18 cellular contexts compared by ENCODE assay signal in the genomic region with DNA sequence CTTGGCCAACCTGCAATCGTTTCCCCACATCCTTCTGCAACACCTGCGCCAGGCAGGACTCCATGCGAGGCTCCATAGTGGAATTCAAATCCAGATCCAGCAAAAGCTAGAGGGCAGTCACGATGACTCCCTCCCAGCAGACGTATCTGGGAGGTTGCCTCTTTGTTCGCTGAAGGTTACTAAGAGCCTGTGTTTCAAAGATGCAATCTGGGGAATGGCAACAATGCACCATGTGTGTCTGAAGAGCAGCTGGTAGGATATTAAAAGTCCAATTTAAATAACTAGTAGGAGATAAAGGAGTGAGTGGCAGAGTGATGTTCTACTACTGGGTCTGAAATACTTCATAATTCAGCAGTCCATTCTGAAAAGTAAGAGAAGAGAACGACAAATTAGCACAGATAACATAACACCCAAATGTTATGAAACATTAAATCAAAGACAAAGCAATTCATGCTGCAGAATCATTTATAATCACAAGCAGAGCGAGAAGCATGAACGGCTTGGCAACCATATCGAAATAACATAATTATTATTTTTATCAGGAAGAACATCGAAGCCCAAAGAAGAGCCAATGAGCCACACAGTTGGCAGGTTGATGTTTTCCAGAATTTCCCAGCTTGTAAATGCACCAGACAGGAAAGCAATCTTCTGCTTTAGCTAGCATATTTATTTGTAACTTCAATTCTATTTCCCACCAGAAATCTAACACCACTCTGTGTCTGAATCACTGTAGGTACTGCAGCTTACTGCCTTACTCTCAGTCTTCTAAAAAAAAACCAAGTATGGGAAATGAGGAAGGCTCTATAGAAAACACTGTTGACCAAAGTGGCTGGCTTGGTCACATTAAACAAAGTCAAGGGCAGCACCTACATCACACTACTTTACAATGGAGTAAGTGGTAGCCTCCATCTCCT. TPM values are rescaled to one million over a fixed set of nuclear protein-coding genes. Genes with fewer than 3 reads are reported as not detected.
DNase-seq lines count a peak whose midpoint lies in the region; ATAC-seq, FAIRE-seq and TF ChIP-seq lines count a peak whose summit lies in the region.
"Had no signal": no experiment of that assay in that cellular context is flagged by ENCODE, and none has a peak within 500 bp of the region (broad histone marks: within the 10 kb centered on the region; RNA-seq: fewer than 3 reads in every experiment).

No MANE protein-coding gene starts in this region.

- TF ChIP-seq CTCF in Caco-2 (IDR thresholded peaks at IDR 0.05; ENCODE audit: insufficient read depth in 1 of 2, low read depth in 1 of 2, low read length in 1 of 2, severe bottlenecking in 1 of 2, unreplicated experiment in 1 of 2), result no peak
- TF ChIP-seq CTCF in SK-N-SH (IDR thresholded peaks at IDR 0.05), result no peak
- TF ChIP-seq CTCF in cardiac muscle cell (IDR thresholded peaks at IDR 0.05; ENCODE audit: low read depth, low read length), result no peak
- TF ChIP-seq CTCF in neural crest cell (conservative IDR thresholded peaks at IDR 0.05), result no peak
- TF ChIP-seq CTCF in sigmoid colon (IDR thresholded peaks at IDR 0.05), result no peak

- H3K4me2 ChIP-seq in SK-N-SH, result no peak overlapping the region

- no peaks in the 10 kb centered on the region for H3K9me2 ChIP-seq in SK-N-SH

- 38% methylated on average over 11 of the region's 11 CpGs for WGBS in SK-N-SH (ENCODE audit: low lambda C conversion rate)
- WGBS in sigmoid colon, 2 donors, result 88 to 94% methylated on average over 11 of the region's 11 CpGs

- H4K20me1 ChIP-seq in SK-N-SH (ENCODE audit: insufficient read depth), result peaks cover 8% of the 10 kb centered on the region; the same call in 1 of the 2 replicates

- no peak for FAIRE-seq in H54 (lab: Jason Lieb, UNC)

- TF ChIP-seq POLR2A in sigmoid colon (IDR thresholded peaks at IDR 0.05) (no peak), H54 (IDR thresholded peaks at IDR 0.05; ENCODE audit: low read depth, low read length) (no peak)

- peaks cover 4% of the 10 kb centered on the region for H3F3A ChIP-seq in SK-N-SH (replicated peaks; ENCODE audit: insufficient read depth)

- no peak overlapping the region for H3K27ac Mint-ChIP-seq in Caco-2 (ENCODE audit: unreplicated experiment)
- H3K27ac Mint-ChIP-seq in neural crest cell (ENCODE audit: unreplicated experiment), result peak overlapping the region; percentile 76
- H3K27ac Mint-ChIP-seq: activated CD4-positive, alpha-beta T cell treated with anti-CD3 and anti-CD28 coated beads, Interleukin-2, amount 10 ng/mL, durations not matched to agents 7 days and 5 days; endodermal cell had no signal

- POLR2A ChIA-PET in Caco-2 (lab: Charles Lee), result no interaction called here
- POLR2A ChIA-PET in SK-N-SH (lab: Yijun Ruan, JAX), result interaction anchor here (1.0 to 1.6 kb wide), 4 partner anchors 11 to 75 kb away, joined by 3 to 10 read pairs (median 6); partner anchors contain the start of genes CLASP1 and RNU4ATAC

- no peaks in the 10 kb centered on the region for H3K9me3 Mint-ChIP-seq in Caco-2 (ENCODE audit: unreplicated experiment)
- peaks cover 3% of the 10 kb centered on the region for H3K9me3 Mint-ChIP-seq in neural crest cell
- H3K9me3 Mint-ChIP-seq: activated CD4-positive, alpha-beta T cell treated with anti-CD3 and anti-CD28 coated beads, Interleukin-2, amount 10 ng/mL, durations not matched to agents 7 days and 5 days; endodermal cell had no signal

- ATAC-seq in HG02642 (IDR thresholded peaks at IDR 0.05; ENCODE audit: poor library complexity, unreplicated experiment), result no peak

- H3K9me3 ChIP-seq in Caco-2 (no peaks in the 10 kb centered on the region), SK-N-SH (no peaks in the 10 kb centered on the region), cardiac muscle cell (ENCODE audit: low read depth) (no peaks in the 10 kb centered on the region), sigmoid colon (no peaks in the 10 kb centered on the region)
- H3K9me3 ChIP-seq: thyroid gland had no signal

- H3K36me3 ChIP-seq in Caco-2 (ENCODE audit: control insufficient read depth, insufficient read depth, low read length) (no peaks in the 10 kb centered on the region), SK-N-SH (replicated peaks in 1 of 2; ENCODE audit: control insufficient read depth in 1 of 2, insufficient read depth in 2 of 2, low read length in 1 of 2) (peaks cover 2 to 17% of the 10 kb centered on the region in 2 experiments), cardiac muscle cell (no peaks in the 10 kb centered on the region), sigmoid colon (peaks cover 0 to 11% (median 0%) of the 10 kb centered on the region in 4 donors)
- H3K36me3 ChIP-seq: thyroid gland had no signal

- H2AFZ ChIP-seq in SK-N-SH (ENCODE audit: low read depth), result no peak overlapping the region

- no peaks in the 10 kb centered on the region for H3K4me1 ChIP-seq in Caco-2
- peaks cover 0 to 21% of the 10 kb centered on the region in 2 experiments; a peak in 3 of 4 replicates for H3K4me1 ChIP-seq in SK-N-SH (ENCODE audit: control insufficient read depth in 1 of 2, insufficient read depth in 2 of 2, low read depth in 1 of 2, low read length in 1 of 2)
- peaks cover 6% of the 10 kb centered on the region for H3K4me1 ChIP-seq in cardiac muscle cell (ENCODE audit: low read depth)
- peaks cover 0 to 25% (median 22%) of the 10 kb centered on the region in 4 donors for H3K4me1 ChIP-seq in sigmoid colon

- intact Hi-C loops in Caco-2 (cut with micrococcal nuclease; ENCODE audit: unreplicated experiment) (no loop called here), sigmoid colon (cut with DNase I) (no loop called here)

- TSS peak; percentile 20 for BruUV-seq in Caco-2 (replicated peaks; lab: Mats Ljungman, UMichigan)

- H3K4me3 Mint-ChIP-seq in Caco-2 (ENCODE audit: unreplicated experiment) (no peak overlapping the region), neural crest cell (no peak overlapping the region)
- H3K4me3 Mint-ChIP-seq: activated CD4-positive, alpha-beta T cell treated with anti-CD3 and anti-CD28 coated beads, Interleukin-2, amount 10 ng/mL, durations not matched to agents 7 days and 5 days; endodermal cell had no signal

- H3K27me3 ChIP-seq in Caco-2 (replicated peaks; ENCODE audit: control insufficient read depth, insufficient read depth, low read length) (no peaks in the 10 kb centered on the region), SK-N-SH (ENCODE audit: insufficient read depth) (no peaks in the 10 kb centered on the region), cardiac muscle cell (no peaks in the 10 kb centered on the region), sigmoid colon (no peaks in the 10 kb centered on the region)
- H3K27me3 ChIP-seq: thyroid gland had no signal

- TF ChIP-seq EP300 in SK-N-SH (IDR thresholded peaks at IDR 0.05; ENCODE audit: borderline replicate concordance in 1 of 2, low read depth in 1 of 2, low read length in 1 of 2), result peak in 1 of 2 experiments; percentile 38; a peak in 1 of 4 replicates
- no peak for TF ChIP-seq EP300 in sigmoid colon (IDR thresholded peaks at IDR 0.05)

- no peaks in the 10 kb centered on the region for H3K27me3 Mint-ChIP-seq in Caco-2 (ENCODE audit: insufficient read depth, unreplicated experiment)
- no peaks in the 10 kb centered on the region for H3K27me3 Mint-ChIP-seq in neural crest cell (ENCODE audit: low read depth)
- H3K27me3 Mint-ChIP-seq: activated CD4-positive, alpha-beta T cell treated with anti-CD3 and anti-CD28 coated beads, Interleukin-2, amount 10 ng/mL, durations not matched to agents 7 days and 5 days had no signal

- H3K27ac ChIP-seq in SK-N-SH (ENCODE audit: low read depth in 2 of 2, low read length in 1 of 2), result peak overlapping the region; percentile 17 to 84; a peak in 3 of 4 replicates
- peak overlapping the region; percentile 22 for H3K27ac ChIP-seq in cardiac muscle cell
- peak overlapping the region in 2 of 4 donors; percentile 26 to 36 for H3K27ac ChIP-seq in sigmoid colon
- H3K27ac ChIP-seq: thyroid gland had no signal

- H3K79me2 ChIP-seq in SK-N-SH (ENCODE audit: insufficient read depth), result peaks cover 70% of the 10 kb centered on the region

- CTCF ChIA-PET in Caco-2 (lab: Charles Lee), result no interaction called here
- CTCF ChIA-PET in SK-N-SH (lab: Yijun Ruan, JAX), result interaction anchor here (1.1 to 4.2 kb wide), 7 partner anchors 8 to 112 kb away, joined by 3 to 23 read pairs (median 4); partner anchors contain the start of gene RNU4ATAC

- DNase-seq in Caco-2 (no peak), SK-N-SH (peak; percentile 74), cardiac muscle cell (ENCODE audit: low read depth in 1 of 2, low spot score in 1 of 2) (no peak), neural crest cell (ENCODE audit: low read depth, low spot score) (no peak), sigmoid colon (no peak), H54 (ENCODE audit: insufficient read length, low spot score) (no peak), SHP77 treated with DMSO at 0.1 percent for 48 hours (lab: John Stamatoyannopoulos, UW) (no peak)
- DNase-seq: activated CD4-positive, alpha-beta T cell treated with anti-CD3 and anti-CD28 coated beads, Interleukin-2, amount 10 ng/mL, durations not matched to agents 7 days and 5 days; activated naive CD4-positive, alpha-beta T cell; cerebellar nuclear complex; endodermal cell; hippocampal formation; KBM-7; kidney glomerular epithelial cell; MV-4-11; NCI-H187 treated with DMSO at 0.1 percent for 48 hours; thyroid gland had no signal

- H3K4me3 ChIP-seq in Caco-2 (ENCODE audit: low read depth, low read length), result no peak overlapping the region
- no peak overlapping the region; a peak in 1 of 4 replicates for H3K4me3 ChIP-seq in SK-N-SH (ENCODE audit: low read depth in 2 of 2, low read length in 1 of 2)
- H3K4me3 ChIP-seq in cardiac muscle cell, result no peak overlapping the region
- H3K4me3 ChIP-seq in sigmoid colon, result no peak overlapping the region
- H3K4me3 ChIP-seq: thyroid gland had no signal

- no peaks in the 10 kb centered on the region for H3K4me1 Mint-ChIP-seq in Caco-2 (ENCODE audit: low read depth, unreplicated experiment)
- peaks cover 35% of the 10 kb centered on the region for H3K4me1 Mint-ChIP-seq in neural crest cell
- H3K4me1 Mint-ChIP-seq: endodermal cell had no signal

- no peak overlapping the region for H3K9ac ChIP-seq in SK-N-SH

- peak; percentile 50 for TF ChIP-seq RAD21 in SK-N-SH (IDR thresholded peaks at IDR 0.05; ENCODE audit: low read length)

- peaks cover 5% of the 10 kb centered on the region for H3K36me3 Mint-ChIP-seq in Caco-2 (ENCODE audit: insufficient read depth, unreplicated experiment)
- peaks cover 21% of the 10 kb centered on the region for H3K36me3 Mint-ChIP-seq in neural crest cell (ENCODE audit: low read depth)

RNA-seq across cellular contexts. Expression of gene CLASP1, which starts 43.2 kb away (rescaled TPM):
- total RNA-seq in Caco-2 (2022) (46.1 and 47.4 TPM in 2 replicates), cardiac muscle cell (41.1 and 53.0 TPM in 2 replicates), neural crest cell (85.7 and 95.8 TPM in 2 replicates), sigmoid colon (100 to 1,000 TPM in 1 of 4 donors, 10 to 100 TPM in 3; 53.9 to 117 (median 56.2) TPM)
- polyA plus RNA-seq in SK-N-SH (2012; rRNA removed) (4.9 TPM in 2 replicates), cardiac muscle cell (24.8 and 37.0 TPM in 2 replicates), sigmoid colon (10 to 100 TPM in 1 of 3 donors, 1 to 10 TPM in 2; 2.4 to 14.8 (median 3.0) TPM)
- polyA plus RNA-seq in SK-N-SH (2012; cell fraction: cytosol; rRNA removed), result 5.6 and 6.0 TPM in 2 replicates
- 17.3 and 19.0 TPM in 2 replicates for polyA plus RNA-seq in SK-N-SH (2012; cell fraction: nucleus; rRNA removed)
